In genomic region chr2:67650292-67651133, GRCh38 we compare ENCODE assay signal across 8 cellular contexts.
DNase-seq lines count a peak whose midpoint lies in the region; ATAC-seq and TF ChIP-seq lines count a peak whose summit lies in the region.

No MANE protein-coding gene starts in this region.

- no peaks in the 10 kb centered on the region for H3K27me3 Mint-ChIP-seq in nephron (ENCODE audit: low read depth)

- 14% methylated on average over 8 of the region's 8 CpGs for WGBS in SK-N-SH (ENCODE audit: low lambda C conversion rate)

- no peaks in the 10 kb centered on the region for H3K9me3 ChIP-seq in SK-N-SH

- H3K27ac ChIP-seq in SK-N-SH (ENCODE audit: low read depth in 2 of 2, low read length in 1 of 2): peak overlapping the region; percentile 36 to 90; a peak in 3 of 4 replicates

- no peak overlapping the region for H3K9ac ChIP-seq in SK-N-SH

- no peaks in the 10 kb centered on the region for H4K20me1 ChIP-seq in SK-N-SH (ENCODE audit: insufficient read depth)

- H3K36me3 Mint-ChIP-seq in nephron (ENCODE audit: low read depth): peaks cover 11% of the 10 kb centered on the region

- peaks cover 14% of the 10 kb centered on the region for H3K9me3 Mint-ChIP-seq in nephron

- peaks cover 7% of the 10 kb centered on the region for H3F3A ChIP-seq in SK-N-SH (replicated peaks; ENCODE audit: insufficient read depth)

- CTCF ChIA-PET in SK-N-SH (lab: Yijun Ruan, JAX): interaction anchor here (0.6 to 5.2 kb wide), 63 partner anchors 8 to 1997 kb away, joined by 3 to 60 read pairs (median 4); partner anchors contain the start of gene MEIS1

- H3K27me3 ChIP-seq in SK-N-SH (ENCODE audit: insufficient read depth): no peaks in the 10 kb centered on the region

- POLR2A ChIA-PET in SK-N-SH (lab: Yijun Ruan, JAX): interaction anchor here (0.6 to 3.1 kb wide), 7 partner anchors 38 to 1216 kb away, joined by 3 to 16 read pairs (median 3); partner anchors contain the start of gene MEIS1

- H3K4me2 ChIP-seq in SK-N-SH: peak overlapping the region; percentile 54

- peak overlapping the region; percentile 53; the same call in 1 of the 2 replicates for H2AFZ ChIP-seq in SK-N-SH (ENCODE audit: low read depth)

- H3K4me3 Mint-ChIP-seq in nephron: peak overlapping the region; percentile 12 to 50 (median 37)

- H3K9me2 ChIP-seq in SK-N-SH: no peaks in the 10 kb centered on the region

- no peak for ATAC-seq in HG03135 (IDR thresholded peaks at IDR 0.05; ENCODE audit: unreplicated experiment)
- ATAC-seq in GM19395 (IDR thresholded peaks at IDR 0.05; ENCODE audit: unreplicated experiment): no peak

- peak overlapping the region; percentile 97 to 99 (median 98) for H3K27ac Mint-ChIP-seq in nephron

- TF ChIP-seq CTCF in SK-N-SH (IDR thresholded peaks at IDR 0.05): peak; percentile 91
- TF ChIP-seq CTCF in fibroblast of pulmonary artery (IDR thresholded peaks at IDR 0.05; ENCODE audit: low read length, missing control alignments): peak; percentile 90
- TF ChIP-seq CTCF in nephron (IDR thresholded peaks at IDR 0.05; ENCODE audit: unreplicated experiment in 3 of 3): peak; percentile 74 to 83 (median 78)

- H3K4me1 Mint-ChIP-seq in nephron: peaks cover 44% of the 10 kb centered on the region

- DNase-seq in Daoy (ENCODE audit: low read depth): peak; percentile 63
- peak; percentile 77 for DNase-seq in HT-29 (ENCODE audit: low spot score)
- DNase-seq in SK-N-SH: peak; percentile 67
- peak; percentile 97 for DNase-seq in fibroblast of pulmonary artery (ENCODE audit: low read depth)
- DNase-seq in activated CD4-positive, alpha-beta T cell treated with anti-CD3 and anti-CD28 coated beads for 1 hour: no peak

- peaks cover 26 to 29% of the 10 kb centered on the region in 2 experiments; a peak in 3 of 4 replicates for H3K4me1 ChIP-seq in SK-N-SH (ENCODE audit: control insufficient read depth in 1 of 2, insufficient read depth in 2 of 2, low read depth in 1 of 2, low read length in 1 of 2)

- peak; percentile 68 to 83; a peak in 3 of 4 replicates for TF ChIP-seq EP300 in SK-N-SH (IDR thresholded peaks at IDR 0.05; ENCODE audit: borderline replicate concordance in 1 of 2, low read depth in 1 of 2, low read length in 1 of 2)

- TF ChIP-seq RAD21 in SK-N-SH (IDR thresholded peaks at IDR 0.05; ENCODE audit: low read length): peak; percentile 95

- no peaks in the 10 kb centered on the region for H3K79me2 ChIP-seq in SK-N-SH (ENCODE audit: insufficient read depth)

- no peaks in the 10 kb centered on the region for H3K36me3 ChIP-seq in SK-N-SH (replicated peaks in 1 of 2; ENCODE audit: control insufficient read depth in 1 of 2, insufficient read depth in 2 of 2, low read length in 1 of 2)

- no peak overlapping the region; a peak in 1 of 4 replicates for H3K4me3 ChIP-seq in SK-N-SH (ENCODE audit: low read depth in 2 of 2, low read length in 1 of 2)
- H3K4me3 ChIP-seq in fibroblast of pulmonary artery (replicated peaks; ENCODE audit: low read depth, low read length): no peak overlapping the region

TF ChIP-seq in SK-N-SH, 30 proteins besides CTCF, POLR2A, EP300 and RAD21:
- peak; percentile 69 for TF ChIP-seq CHD2 (IDR thresholded peaks at IDR 0.05; ENCODE audit: low read length, partially characterized antibody)
- TF ChIP-seq GATA2 (CRISPR knock-in tag; IDR thresholded peaks at IDR 0.05): peak; percentile 54; the same call in 1 of the 2 replicates
- peak; percentile 48; the same call in 1 of the 2 replicates for TF ChIP-seq MAX (IDR thresholded peaks at IDR 0.05; ENCODE audit: low read depth)
- TF ChIP-seq TAF1 (IDR thresholded peaks at IDR 0.05; ENCODE audit: borderline replicate concordance, low read depth, low read length): no peak
- TF ChIP-seq JUND (IDR thresholded peaks at IDR 0.05): no peak; the same call in 1 of the 2 replicates
- TF ChIP-seq NFIC (IDR thresholded peaks at IDR 0.05; ENCODE audit: borderline replicate concordance): peak; percentile 34; the same call in 1 of the 2 replicates
- TF ChIP-seq EZH2phosphoT487 (IDR thresholded peaks at IDR 0.05; ENCODE audit: borderline replicate concordance, low read depth): no peak
- peak; percentile 63 for TF ChIP-seq TCF12 (IDR thresholded peaks at IDR 0.05)
- TF ChIP-seq FOXJ3 (CRISPR knock-in tag; IDR thresholded peaks at IDR 0.05): peak; percentile 27; the same call in 1 of the 2 replicates
- peak; percentile 36; the same call in 1 of the 2 replicates for TF ChIP-seq TEAD4 (IDR thresholded peaks at IDR 0.05; ENCODE audit: borderline replicate concordance, insufficient read depth)
- no peak for TF ChIP-seq REST (IDR thresholded peaks at IDR 0.05; ENCODE audit: low read depth, low read length)
- TF ChIP-seq RCOR1 (IDR thresholded peaks at IDR 0.05; ENCODE audit: low read length): peak; percentile 94
- TF ChIP-seq MXI1 (IDR thresholded peaks at IDR 0.05; ENCODE audit: low read depth, low read length): no peak
- TF ChIP-seq FOSL2 (IDR thresholded peaks at IDR 0.05; ENCODE audit: borderline replicate concordance, low read depth): peak; percentile 35; the same call in 1 of the 2 replicates
- TF ChIP-seq MEF2A (IDR thresholded peaks at IDR 0.05; ENCODE audit: borderline replicate concordance, low read depth): peak; percentile 64; the same call in 1 of the 2 replicates
- TF ChIP-seq FOXM1 (IDR thresholded peaks at IDR 0.05; ENCODE audit: low read depth): 0 out of 2 replicates have a peak, but pooled peaks have one; percentile 49
- TF ChIP-seq SMC3 (IDR thresholded peaks at IDR 0.05; ENCODE audit: low read depth, low read length): peak; percentile 88
- TF ChIP-seq NRF1 (IDR thresholded peaks at IDR 0.05; ENCODE audit: low read depth, low read length): no peak
- TF ChIP-seq SIN3A (IDR thresholded peaks at IDR 0.05; ENCODE audit: borderline replicate concordance, low read depth, low read length): peak; percentile 54; the same call in 1 of the 2 replicates
- TF ChIP-seq, protein P1, sequence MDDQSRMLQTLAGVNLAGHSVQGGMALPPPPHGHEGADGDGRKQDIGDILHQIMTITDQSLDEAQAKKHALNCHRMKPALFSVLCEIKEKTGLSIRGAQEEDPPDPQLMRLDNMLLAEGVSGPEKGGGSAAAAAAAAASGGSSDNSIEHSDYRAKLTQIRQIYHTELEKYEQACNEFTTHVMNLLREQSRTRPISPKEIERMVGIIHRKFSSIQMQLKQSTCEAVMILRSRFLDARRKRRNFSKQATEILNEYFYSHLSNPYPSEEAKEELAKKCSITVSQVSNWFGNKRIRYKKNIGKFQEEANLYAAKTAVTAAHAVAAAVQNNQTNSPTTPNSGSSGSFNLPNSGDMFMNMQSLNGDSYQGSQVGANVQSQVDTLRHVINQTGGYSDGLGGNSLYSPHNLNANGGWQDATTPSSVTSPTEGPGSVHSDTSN (IDR thresholded peaks at IDR 0.05): peak; percentile 94
- no peak for TF ChIP-seq RFX5 (IDR thresholded peaks at IDR 0.05; ENCODE audit: low read length)
TF ChIP-seq in SK-N-SH: peak in this region for 14.
